14 cellular contexts compared by ENCODE assay signal in the genomic region with DNA sequence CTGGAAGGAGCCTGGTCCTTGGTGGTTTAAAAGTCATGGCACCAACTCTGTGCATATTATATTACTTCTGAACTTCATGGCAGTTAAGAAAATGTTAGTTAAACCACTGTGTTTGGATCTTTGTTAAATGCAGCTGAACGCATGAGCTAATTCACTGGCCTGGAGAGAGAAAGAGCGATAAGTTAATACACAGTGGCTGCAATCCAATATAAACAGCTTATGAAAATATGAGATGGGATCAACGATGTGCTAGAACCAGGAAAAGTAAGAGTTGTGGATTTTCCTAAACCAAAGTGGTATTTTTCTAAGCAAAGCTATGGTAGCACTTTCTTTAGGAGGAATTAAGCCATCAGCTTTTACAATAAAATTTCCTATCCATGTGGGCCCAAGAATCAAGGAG.
"Had no signal": no experiment of that assay in that cellular context is flagged by ENCODE, and none has a peak within 500 bp of the region (broad histone marks: within the 10 kb centered on the region; RNA-seq: fewer than 3 reads in every experiment).

No MANE protein-coding gene starts in this region.

- H3K27me3 ChIP-seq: upper lobe of right lung had no signal

- H3K4me1 ChIP-seq: upper lobe of right lung had no signal

- H3K9me3 ChIP-seq: mucosa of descending colon, upper lobe of right lung had no signal

- H3K4me3 ChIP-seq: mucosa of descending colon, upper lobe of right lung had no signal

- H3K4me1 Mint-ChIP-seq: natural killer cell had no signal

- DNase-seq: activated CD4-positive, alpha-beta T cell treated with anti-CD3 and anti-CD28 coated beads, Interleukin-2, amount 50 U/mL, for 4 hours; activated effector memory CD4-positive, alpha-beta T cell treated with anti-CD3 and anti-CD28 coated beads, Interleukin-2, amount 50 U/mL, for 16 hours; activated T-cell treated with anti-CD3 and anti-CD28 coated beads, Interleukin-2, amount 50 U/mL, for 1 hour; amygdala; hypothalamus; left cardiac atrium; mammary epithelial cell; mucosa of descending colon; natural killer cell; stimulated activated CD4-positive, alpha-beta T cell treated with anti-CD3 and anti-CD28 coated beads, Interleukin-4, amount 100 ng/mL, for 1 hour; stimulated activated CD8-positive, alpha-beta memory T cell treated with anti-CD3 and anti-CD28 coated beads, Interleukin-4, amount 100 ng/mL, for 48 hours; stimulated activated naive CD8-positive, alpha-beta T cell treated with anti-CD3 and anti-CD28 coated beads, Interleukin-15, Interleukin-2, amounts not matched to agents 100 U/mL and 50 U/mL, for 24 hours; upper lobe of right lung had no signal

- H3K36me3 ChIP-seq: upper lobe of right lung had no signal

- H3K36me3 Mint-ChIP-seq: activated naive CD4-positive, alpha-beta T cell treated with anti-CD3 and anti-CD28 coated beads, Interleukin-2, amount 50 U/mL, for 72 hours; natural killer cell had no signal

- H3K27ac Mint-ChIP-seq: activated naive CD4-positive, alpha-beta T cell treated with anti-CD3 and anti-CD28 coated beads, Interleukin-2, amount 50 U/mL, for 72 hours; natural killer cell had no signal

- H3K9me3 Mint-ChIP-seq: activated naive CD4-positive, alpha-beta T cell treated with anti-CD3 and anti-CD28 coated beads, Interleukin-2, amount 50 U/mL, for 72 hours; natural killer cell had no signal

- H3K4me3 Mint-ChIP-seq: natural killer cell had no signal

- H3K27ac ChIP-seq: upper lobe of right lung had no signal
